Comparison of ENCODE assay signal across 10 cellular contexts in genomic region chr16:56600398-56600999, GRCh38. TPM values are rescaled to one million over a fixed set of nuclear protein-coding genes. Genes with fewer than 3 reads are reported as not detected.
A peak's percentile ranks its signal among the peaks of the same experiment; 100 is the strongest.
DNase-seq lines count a peak whose midpoint lies in the region; ATAC-seq and TF ChIP-seq lines count a peak whose summit lies in the region.
"Had no signal": no experiment of that assay in that cellular context is flagged by ENCODE, and none has a peak within 500 bp of the region (broad histone marks: within the 10 kb centered on the region; RNA-seq: fewer than 3 reads in every experiment).

No MANE protein-coding gene starts in this region.

- DNase-seq in Calu3 (peak; percentile 66), HCT116 (ENCODE audit: low read depth, low spot score) (peak; percentile 55), RPMI8226 (peak; percentile 80), dedifferentiated amniotic fluid mesenchymal stem cell (ENCODE audit: extremely low spot score) (peak; percentile 68), mesenteric fat pad (ENCODE audit: low spot score) (peak; percentile 47)
- no peak for DNase-seq in activated CD4-positive, CD25-positive, alpha-beta regulatory T cell (lab: John Stamatoyannopoulos, UW)
- no peak for DNase-seq in activated CD4-positive, CD25-positive, alpha-beta regulatory T cell treated with anti-CD3 and anti-CD28 coated beads, Interleukin-2, amount 50 U/mL, for 72 hours

- CTCF ChIA-PET in Calu3 (lab: Charles Lee) = interaction anchor here (0.5 to 2.3 kb wide), 16 partner anchors 8 to 239 kb away, joined by 3 to 35 read pairs (median 4); partner anchors contain the start of genes BBS2, MT1F and MT2A
- CTCF ChIA-PET in HCT116 (lab: Charles Lee) = interaction anchor here (0.6 to 2.1 kb wide), 19 partner anchors 8 to 244 kb away, joined by 3 to 25 read pairs (median 4); partner anchors contain the start of genes MT1E and MT2A

- no peaks in the 10 kb centered on the region for H3K9me3 ChIP-seq in HCT116 (ENCODE audit: control insufficient read depth in 1 of 2, insufficient read depth in 1 of 2, low read depth in 1 of 2, low read length in 2 of 2)
- H3K9me3 ChIP-seq: ovary had no signal

- no peaks in the 10 kb centered on the region for H4K20me1 ChIP-seq in HCT116 (ENCODE audit: insufficient read depth)

- H3K27me3 Mint-ChIP-seq in Calu3 (ENCODE audit: unreplicated experiment) = peaks cover 56% of the 10 kb centered on the region

- H3K4me3 Mint-ChIP-seq in Calu3 (ENCODE audit: low read depth, unreplicated experiment) = no peak overlapping the region

- H3K4me2 ChIP-seq in HCT116 (ENCODE audit: low read length) = peak overlapping the region; percentile 52

- no peak overlapping the region for H3K9ac ChIP-seq in HCT116 (ENCODE audit: low read length)

- H3K27me3 ChIP-seq in HCT116 (ENCODE audit: insufficient read depth, low read length) = no peaks in the 10 kb centered on the region
- H3K27me3 ChIP-seq: ovary had no signal

- no peak for TF ChIP-seq POLR2A in HCT116 (IDR thresholded peaks at IDR 0.05; ENCODE audit: borderline replicate concordance, extremely low read depth, insufficient read depth, insufficient read length)

- H3K4me1 ChIP-seq in HCT116 (ENCODE audit: control insufficient read depth in 1 of 2, insufficient read depth in 2 of 2, low read length in 2 of 2) = peaks cover 7 to 28% of the 10 kb centered on the region in 2 experiments; a peak in 3 of 4 replicates

- no peak overlapping the region for H3K27ac ChIP-seq in HCT116 (ENCODE audit: low read depth, low read length)
- H3K27ac ChIP-seq: ovary had no signal

- H3K9me2 ChIP-seq in HCT116 (ENCODE audit: insufficient read depth) = no peaks in the 10 kb centered on the region

- intact Hi-C loops in Calu3 (cut with micrococcal nuclease; ENCODE audit: unreplicated experiment) = loop anchor here (1.0 kb wide), 1 partner anchor 86 kb away; no protein-coding TSS in a partner anchor
- intact Hi-C loops in HCT116 (cut with micrococcal nuclease) = loop anchor here (2.0 kb wide), 1 partner anchor 86 kb away; no protein-coding TSS in a partner anchor

- H3K27ac Mint-ChIP-seq in Calu3 (ENCODE audit: unreplicated experiment) = no peak overlapping the region

- H3K4me3 ChIP-seq in HCT116 (replicated peaks in 1 of 2; ENCODE audit: low read depth in 1 of 2, low read length in 2 of 2) = no peak overlapping the region
- H3K4me3 ChIP-seq: ovary had no signal

- TF ChIP-seq CTCF in Calu3 (IDR thresholded peaks at IDR 0.05; ENCODE audit: unreplicated experiment) (peak; percentile 65), HCT116 (IDR thresholded peaks at IDR 0.05 in 2 of 3, conservative IDR thresholded peaks at IDR 0.05 in 1 of 3; ENCODE audit: borderline replicate concordance in 1 of 3, insufficient read depth in 1 of 3, low read depth in 2 of 3, low read length in 2 of 3) (peak in 2 of 3 experiments; percentile 80 to 81; a peak in 4 of 6 replicates)

- no peaks in the 10 kb centered on the region for H3K79me2 ChIP-seq in HCT116 (ENCODE audit: insufficient read depth, low read length)

- no peaks in the 10 kb centered on the region for H3K36me3 Mint-ChIP-seq in Calu3 (ENCODE audit: insufficient read depth, unreplicated experiment)

- peak; percentile 86 for ATAC-seq in HCT116
- no peak for ATAC-seq in HG03280 (IDR thresholded peaks at IDR 0.05; ENCODE audit: unreplicated experiment)

- no peaks in the 10 kb centered on the region for H3K9me3 Mint-ChIP-seq in Calu3 (ENCODE audit: low read depth, unreplicated experiment)

- no peak for TF ChIP-seq RAD21 in HCT116 (IDR thresholded peaks at IDR 0.05; ENCODE audit: low read depth)

- peak overlapping the region; percentile 94 for H2AFZ ChIP-seq in HCT116 (ENCODE audit: low read depth, low read length, poor library complexity, severe bottlenecking)

- BruUV-seq in Calu3 (replicated peaks; lab: Mats Ljungman, UMichigan) (no TSS peak), HCT116 (replicated peaks; lab: Mats Ljungman, UMichigan) (no TSS peak)

- no peaks in the 10 kb centered on the region for H3K36me3 ChIP-seq in HCT116 (ENCODE audit: control insufficient read depth in 1 of 2, insufficient read depth in 2 of 2, low read length in 2 of 2)
- H3K36me3 ChIP-seq: ovary had no signal

- POLR2A ChIA-PET in HCT116 (lab: Charles Lee) = interaction anchor here (0.6 to 2.2 kb wide), 3 partner anchors 8 to 26 kb away, joined by 3 to 10 read pairs (median 7); partner anchors contain the start of genes MT1E and MT2A

- peaks cover 10% of the 10 kb centered on the region for H3K4me1 Mint-ChIP-seq in Calu3 (ENCODE audit: low read depth, unreplicated experiment)

- RAD21 ChIA-PET in HCT116 (lab: Charles Lee; ENCODE audit: low non-redundant PET in 1 of 2, low total read pairs in 2 of 2, uncharacterized antibody in 2 of 2, unreplicated experiment in 2 of 2) = interaction anchor here (0.5 to 1.9 kb wide), 5 partner anchors 25 to 145 kb away, joined by 3 to 13 read pairs (median 4); no protein-coding TSS in a partner anchor

TF ChIP-seq in HCT116, 20 proteins besides CTCF, POLR2A, EP300 and RAD21:
- TF ChIP-seq EZH2phosphoT487 (IDR thresholded peaks at IDR 0.05; ENCODE audit: borderline replicate concordance) (no peak), MAX (IDR thresholded peaks at IDR 0.05) (no peak), YY1 (IDR thresholded peaks at IDR 0.05; ENCODE audit: extremely low read depth, insufficient replicate concordance, low read depth, low read length) (peak; percentile 61), SRF (IDR thresholded peaks at IDR 0.05; ENCODE audit: low read depth) (no peak), SIN3A (IDR thresholded peaks at IDR 0.05; ENCODE audit: low read depth) (no peak)

RNA-seq across cellular contexts. Expression of gene MT2A, which starts 7.9 kb away (rescaled TPM):
- total RNA-seq in Calu3 (2022) (8.2 and 28.1 TPM in 2 replicates), HCT116 (2021; ENCODE audit: unreplicated experiment) (710 TPM), mesenteric fat pad (2,392 TPM)
- polyA plus RNA-seq in HCT116 (2012) = 2,621 and 2,940 TPM in 2 replicates

RNA-seq across cellular contexts. Expression of gene MT3, which starts 11.2 kb away (rescaled TPM):
- not detected in 2 replicates for total RNA-seq in Calu3 (2022)
- not detected for total RNA-seq in HCT116 (2021; ENCODE audit: unreplicated experiment)
- polyA plus RNA-seq in HCT116 (2012) = not detected in 2 replicates
- not detected for total RNA-seq in mesenteric fat pad

RNA-seq across cellular contexts. Expression of gene MT1E, which starts 25.1 kb away (rescaled TPM):
- total RNA-seq in Calu3 (2022) (not detected in 2 replicates), HCT116 (2021; ENCODE audit: unreplicated experiment) (383 TPM), mesenteric fat pad (410 TPM)
- polyA plus RNA-seq in HCT116 (2012) = 1,051 and 1,163 TPM in 2 replicates

RNA-seq across cellular contexts. Expression of gene MT1M, which starts 32.0 kb away (rescaled TPM):
- total RNA-seq in Calu3 (2022) (not detected in 2 replicates), HCT116 (2021; ENCODE audit: unreplicated experiment) (0.39 TPM), mesenteric fat pad (367 TPM)
- not detected in 2 replicates for polyA plus RNA-seq in HCT116 (2012)
- total RNA-seq: T-helper 2 cell treated with Interferon-gamma antibody and Interleukin-4, amounts not matched to agents 100 ng/mL and 5 ng/mL, for 36 hours had no signal

RNA-seq across cellular contexts. Expression of gene MT4, which starts 35.6 kb away (rescaled TPM):
- total RNA-seq in Calu3 (2022) (not detected in 2 replicates), HCT116 (2021; ENCODE audit: unreplicated experiment) (not detected), mesenteric fat pad (not detected)
- polyA plus RNA-seq in HCT116 (2012) = not detected in 2 replicates
- total RNA-seq: ovary; T-helper 2 cell treated with Interferon-gamma antibody and Interleukin-4, amounts not matched to agents 100 ng/mL and 5 ng/mL, for 36 hours had no signal
- polyA plus RNA-seq: ovary had no signal

Comparison
In these comparisons a context has a peak if more than half of its experiments do, and no peak if none do; other contexts are left out.
1. DNase-seq: peak in Calu3 (single experiment), HCT116 (single experiment), RPMI8226 (single experiment), dedifferentiated amniotic fluid mesenchymal stem cell (single experiment) and mesenteric fat pad (single experiment); none in activated CD4-positive, CD25-positive, alpha-beta regulatory T cell (0 of 4) and activated CD4-positive, CD25-positive, alpha-beta regulatory T cell treated with anti-CD3 and anti-CD28 coated beads, Interleukin-2, amount 50 U/mL, for 72 hours (single experiment).
2. RNA of gene MT2A, which starts 7.9 kb away (total RNA-seq): 2,392 TPM in mesenteric fat pad (single experiment) and 710 TPM in HCT116 (single experiment); 8.2 to 28.1 TPM in Calu3; every median in the first group is over 10 times any median in the second.
3. RNA of gene MT1E, which starts 25.1 kb away (total RNA-seq): 410 TPM in mesenteric fat pad (single experiment) and 383 TPM in HCT116 (single experiment); not detected in Calu3; every median in the first group is over 100 times any median in the second.